8 cellular contexts compared by ENCODE assay signal in the genomic region with DNA sequence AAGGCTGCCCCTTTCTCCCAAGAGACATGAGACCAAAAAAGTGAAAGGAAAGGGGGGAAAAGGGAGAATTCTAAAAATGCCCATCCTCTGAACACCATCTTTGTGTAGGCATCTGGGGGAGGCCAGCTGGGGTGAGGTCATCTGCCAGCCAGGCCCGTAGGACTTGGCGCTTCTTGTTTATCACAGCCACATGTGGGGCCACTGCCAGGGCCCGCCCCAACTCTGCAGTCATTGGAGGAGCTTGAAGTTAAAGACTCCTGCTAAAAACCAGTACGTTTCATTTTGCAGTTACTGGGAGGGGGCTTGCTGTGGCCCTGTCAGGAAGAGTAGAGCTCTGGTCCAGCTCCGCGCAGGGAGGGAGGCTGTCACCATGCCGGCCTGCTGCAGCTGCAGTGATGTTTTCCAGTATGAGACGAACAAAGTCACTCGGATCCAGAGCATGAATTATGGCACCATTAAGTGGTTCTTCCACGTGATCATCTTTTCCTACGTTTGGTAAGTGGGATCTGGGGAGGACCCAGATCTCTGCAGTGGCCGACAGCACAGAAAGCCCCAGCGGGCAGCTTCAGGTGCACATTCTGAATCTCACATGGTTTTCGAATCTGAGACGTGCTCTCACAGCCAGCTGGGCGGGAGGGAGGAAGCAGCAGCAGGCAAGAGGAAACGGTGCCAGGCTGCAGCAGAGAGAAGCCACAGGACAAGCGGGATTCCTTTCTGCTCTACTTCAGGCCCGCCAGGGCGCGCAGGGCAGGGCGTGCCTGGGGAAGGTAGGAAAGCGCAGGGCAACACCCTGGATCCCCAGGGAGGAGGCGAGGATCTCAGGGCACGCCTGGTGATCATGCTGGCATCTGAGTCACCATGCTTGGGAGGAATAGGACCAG. TPM values are rescaled to one million over a fixed set of nuclear protein-coding genes. Genes with fewer than 3 reads are reported as not detected.
DNase-seq lines count a peak whose midpoint lies in the region.

A gene (plus strand): TSS at position 276 of the 881 bp plus-strand sequence. CDS start 95 bp downstream, at position 371.

- WGBS in mesendoderm (ENCODE audit: extremely low coverage, insufficient coverage, low lambda C conversion rate), result no CpG with 5 or more reads among the region's 25 CpGs

- no peak within 1 kb of the TSS for H3K18ac ChIP-seq in mesendoderm (ENCODE audit: low read length)

- no peak within 1 kb of the TSS for H3K23ac ChIP-seq in mesendoderm (ENCODE audit: low read length)

- no peak within 1 kb of the TSS for H2BK15ac ChIP-seq in mesendoderm (replicated peaks; ENCODE audit: low read depth)

- no peak within 1 kb of the TSS for H3K27ac ChIP-seq in mesendoderm (ENCODE audit: low read depth, low read length)

- H3K4me1 ChIP-seq in mesendoderm (ENCODE audit: control insufficient read depth, low read depth, low read length), result no peaks in the 10 kb centered on the region

- DNase-seq in COR-L47 (lab: John Stamatoyannopoulos, UW) (peak; percentile 47), HCEC 1CT (peak; percentile 55), NCI-H510A (lab: John Stamatoyannopoulos, UW) (peak; percentile 72), epidermal melanocyte (ENCODE audit: insufficient read length, low spot score) (peak; percentile 72), mesendoderm (peak; percentile 88), SIG-M5 (lab: John Stamatoyannopoulos, UW) (no peak)
- peak; percentile 5 to 10 for DNase-seq in activated CD8-positive, alpha-beta memory T cell treated with anti-CD3 and anti-CD28 coated beads for 4 hours (ENCODE audit: low read depth in 2 of 2)
- DNase-seq in stimulated activated naive CD4-positive, alpha-beta T cell (lab: John Stamatoyannopoulos, UW), result peak; percentile 8 to 50 (median 18)

- H3K79me1 ChIP-seq in mesendoderm (ENCODE audit: low read length), result no peaks in the 10 kb centered on the region

- peak within 1 kb of the TSS; percentile 79 for H3K4me2 ChIP-seq in mesendoderm (ENCODE audit: low read length)

- H3K79me2 ChIP-seq in mesendoderm (ENCODE audit: control insufficient read depth, insufficient read depth, low read length), result no peaks in the 10 kb centered on the region

- no peak within 1 kb of the TSS for H2AK5ac ChIP-seq in mesendoderm (ENCODE audit: low read length)

- H3K4ac ChIP-seq in mesendoderm (ENCODE audit: low read depth, low read length), result no peak within 1 kb of the TSS

- H3K36me3 ChIP-seq in mesendoderm (ENCODE audit: control insufficient read depth, insufficient read depth, low read length), result no peaks in the 10 kb centered on the region

- no peak within 1 kb of the TSS for H4K5ac ChIP-seq in mesendoderm (ENCODE audit: low read length)

- no peak within 1 kb of the TSS for H4K8ac ChIP-seq in mesendoderm (ENCODE audit: low read depth, low read length)

- H3K4me3 ChIP-seq in mesendoderm (ENCODE audit: low read length), result no peak within 1 kb of the TSS

- no peak within 1 kb of the TSS for H2BK120ac ChIP-seq in mesendoderm (ENCODE audit: low read depth, low read length)

- no peaks in the 10 kb centered on the region for H3K27me3 ChIP-seq in mesendoderm (ENCODE audit: insufficient read depth, low read length, poor library complexity)

- peak within 1 kb of the TSS; percentile 46 for H3K9ac ChIP-seq in mesendoderm (ENCODE audit: low read length)

- H2BK5ac ChIP-seq in mesendoderm (ENCODE audit: low read length), result no peak within 1 kb of the TSS

- peak within 1 kb of the TSS; percentile 44 for H3K56ac ChIP-seq in mesendoderm (ENCODE audit: low read length)

RNA-seq across cellular contexts. Expression of the gene that starts here (rescaled TPM):
- polyA plus RNA-seq in mesendoderm (2013, experiment 1 of 2), result 0.18 TPM
- polyA plus RNA-seq in mesendoderm (2013, experiment 2 of 2), result 0.21 TPM
